Comparison of ENCODE assay signal across 9 cellular contexts in genomic region chr10:31617133-31617532, GRCh38.
"Had no signal": no experiment of that assay in that cellular context is flagged by ENCODE, and none has a peak within 500 bp of the region (broad histone marks: within the 10 kb centered on the region; RNA-seq: fewer than 3 reads in every experiment).

No MANE protein-coding gene starts in this region.

- H3K27ac ChIP-seq: GM23248, HL-60, KMS-11 had no signal

- H3K4me2 ChIP-seq: KMS-11 had no signal

- DNase-seq: GM23248, GOT3, H9, HCEC 1CT, KBM-7 had no signal

- ATAC-seq: HepG2 had no signal

- FAIRE-seq: H54, HepG2 had no signal

- H3K9ac ChIP-seq: GM23248, KMS-11 had no signal

- H3K4me3 ChIP-seq: GM23248 had no signal

- H2AFZ ChIP-seq: GM23248 had no signal
